12 cellular contexts compared by ENCODE assay signal in the genomic region with DNA sequence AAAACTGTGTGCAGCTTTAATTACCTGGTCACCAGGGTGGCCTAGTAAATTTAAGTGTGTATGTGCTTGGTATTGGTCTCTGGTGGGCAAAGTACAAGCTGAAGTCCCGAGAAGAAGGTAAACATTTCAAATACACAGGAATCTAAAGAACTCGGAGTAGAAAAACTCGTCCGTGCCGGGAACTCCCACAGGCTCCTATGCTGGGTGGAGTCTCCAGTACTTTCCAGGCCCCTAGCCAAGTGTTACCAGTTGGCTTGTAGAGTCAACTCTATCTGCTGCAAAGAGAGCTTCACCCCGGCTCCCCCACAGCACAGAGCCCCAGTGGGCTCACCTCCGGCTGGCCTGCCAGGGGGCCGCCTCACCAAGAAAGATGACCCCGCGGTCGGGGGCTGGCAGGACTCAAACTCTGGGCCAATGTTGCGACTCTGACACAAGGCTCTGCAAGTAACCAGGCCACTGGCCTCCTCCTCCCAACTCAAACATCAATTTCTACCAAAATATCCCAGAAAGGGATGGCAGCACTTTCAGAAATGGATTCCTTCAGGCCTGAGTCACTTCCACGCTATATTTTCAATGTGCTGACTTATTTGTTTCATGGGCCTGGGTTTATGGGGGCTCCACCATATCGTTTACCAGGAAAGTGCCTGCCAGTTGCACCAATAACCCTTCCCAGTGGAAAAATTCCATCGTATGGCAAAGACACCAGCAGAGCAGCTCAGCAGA.
DNase-seq lines count a peak whose midpoint lies in the region; ATAC-seq and TF ChIP-seq lines count a peak whose summit lies in the region.
"Had no signal": no experiment of that assay in that cellular context is flagged by ENCODE, and none has a peak within 500 bp of the region (broad histone marks: within the 10 kb centered on the region; RNA-seq: fewer than 3 reads in every experiment).

No MANE protein-coding gene starts in this region.

- no peak for TF ChIP-seq CTCF in choroid plexus epithelial cell (conservative IDR thresholded peaks at IDR 0.05; ENCODE audit: low read depth, low read length)

- H3K27ac Mint-ChIP-seq in T-helper 2 cell treated with Interferon-gamma antibody and Interleukin-4, amounts not matched to agents 5 μg/mL and 100 μg/mL, for 36 hours: no peak overlapping the region

- ATAC-seq in left lobe of liver: peak; percentile 78
- ATAC-seq in GM21423 (IDR thresholded peaks at IDR 0.05; ENCODE audit: unreplicated experiment): no peak
- ATAC-seq in HG03196 (IDR thresholded peaks at IDR 0.05; ENCODE audit: unreplicated experiment): no peak
- ATAC-seq: activated naive CD4-positive, alpha-beta T cell treated with anti-CD3 and anti-CD28 coated beads, Interleukin-2, amount 50 U/mL, for 72 hours had no signal

- H3K4me1 Mint-ChIP-seq in T-helper 2 cell treated with Interferon-gamma antibody and Interleukin-4, amounts not matched to agents 5 μg/mL and 100 μg/mL, for 36 hours (ENCODE audit: low read depth): peaks cover 32% of the 10 kb centered on the region

- H3K36me3 Mint-ChIP-seq in T-helper 2 cell treated with Interferon-gamma antibody and Interleukin-4, amounts not matched to agents 5 μg/mL and 100 μg/mL, for 36 hours (ENCODE audit: low read depth): peaks cover 39% of the 10 kb centered on the region
- H3K36me3 Mint-ChIP-seq: activated naive CD4-positive, alpha-beta T cell treated with anti-CD3 and anti-CD28 coated beads, Interleukin-2, amount 50 U/mL, for 72 hours had no signal

- H3K4me3 ChIP-seq in choroid plexus epithelial cell (ENCODE audit: low read depth, low read length): no peak overlapping the region

- no peaks in the 10 kb centered on the region for H3K27me3 Mint-ChIP-seq in T-helper 2 cell treated with Interferon-gamma antibody and Interleukin-4, amounts not matched to agents 5 μg/mL and 100 μg/mL, for 36 hours (ENCODE audit: low read depth)

- H3K9me3 Mint-ChIP-seq in T-helper 2 cell treated with Interferon-gamma antibody and Interleukin-4, amounts not matched to agents 5 μg/mL and 100 μg/mL, for 36 hours: no peaks in the 10 kb centered on the region
- H3K9me3 Mint-ChIP-seq: activated naive CD4-positive, alpha-beta T cell treated with anti-CD3 and anti-CD28 coated beads, Interleukin-2, amount 50 U/mL, for 72 hours had no signal

- DNase-seq in GM03348 (ENCODE audit: low spot score) (peak; percentile 83), choroid plexus epithelial cell (ENCODE audit: low read depth) (peak; percentile 91), left lobe of liver (ENCODE audit: low spot score) (peak; percentile 59), smooth muscle cell of the brain vasculature (ENCODE audit: low read depth, low spot score) (peak; percentile 51), NCI-H82 treated with DMSO at 0.1 percent for 48 hours (lab: John Stamatoyannopoulos, UW; ENCODE audit: unreplicated experiment) (no peak)
- no peak for DNase-seq in T-helper 2 cell treated with Interferon-gamma antibody and Interleukin-4, amounts not matched to agents 5 μg/mL and 100 μg/mL, for 36 hours (ENCODE audit: low spot score)
- DNase-seq: glutamatergic neuron, KG1, NCI-H748 treated with DMSO at 0.1 percent for 48 hours had no signal

- H3K4me3 Mint-ChIP-seq in T-helper 2 cell treated with Interferon-gamma antibody and Interleukin-4, amounts not matched to agents 5 μg/mL and 100 μg/mL, for 36 hours: no peak overlapping the region

Comparison
In these comparisons a context has a peak if more than half of its experiments do, and no peak if none do; other contexts are left out.
1. DNase-seq: peak in GM03348 (single experiment), choroid plexus epithelial cell (single experiment), left lobe of liver (single experiment) and smooth muscle cell of the brain vasculature (single experiment); none in NCI-H82 treated with DMSO at 0.1 percent for 48 hours (single experiment) and T-helper 2 cell treated with Interferon-gamma antibody and Interleukin-4, amounts not matched to agents 5 μg/mL and 100 μg/mL, for 36 hours (single experiment).